ENCODE assay signal across 26 cellular contexts in the genomic region with DNA sequence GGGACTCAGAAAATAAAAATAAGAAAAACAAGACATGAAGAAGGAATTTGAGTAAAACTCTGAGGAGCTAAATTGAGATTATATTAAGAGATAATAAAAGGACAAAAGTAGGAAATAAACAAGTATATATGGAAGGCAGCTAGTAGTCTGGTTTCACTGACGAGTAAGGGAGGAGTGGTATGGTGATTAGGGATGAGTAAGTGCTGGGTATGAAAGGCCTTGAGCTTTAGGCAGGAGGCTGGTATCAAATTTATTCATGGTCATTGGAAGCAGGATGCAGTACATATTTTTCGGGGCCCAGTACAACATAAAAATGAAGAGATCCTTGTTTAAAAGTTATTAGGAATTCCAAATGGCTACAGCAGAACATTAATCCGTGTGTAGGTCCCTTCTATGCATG.
"Had no signal": no experiment of that assay in that cellular context is flagged by ENCODE, and none has a peak within 500 bp of the region (broad histone marks: within the 10 kb centered on the region; RNA-seq: fewer than 3 reads in every experiment).

No MANE protein-coding gene starts in this region.

- FAIRE-seq: kidney had no signal

- H3K4me1 ChIP-seq: esophagus muscularis mucosa, gastrocnemius medialis, left lung, psoas muscle, spleen, testis, tibial artery had no signal

- H3K27me3 ChIP-seq: esophagus muscularis mucosa, gastrocnemius medialis, left lung, ovary, spleen, testis, tibial artery had no signal

- H3K36me3 ChIP-seq: esophagus muscularis mucosa, gastrocnemius medialis, left lung, ovary, spleen, tibial artery had no signal

- ATAC-seq: effector memory CD8-positive, alpha-beta T cell; gastrocnemius medialis; left cardiac atrium; left lung; naive thymus-derived CD4-positive, alpha-beta T cell; psoas muscle; right cardiac atrium; stimulated activated memory B cell treated with anti-CD40 and anti-IgM and Interleukin-4, amounts not matched to agents 10 μg/mL and 1 μg/mL and 100 μg/mL, for 72 hours; stimulated activated naive CD8-positive, alpha-beta T cell treated with anti-CD3 and anti-CD28 coated beads, Interleukin-15, Interleukin-2, amounts not matched to agents 100 U/mL and 50 U/mL, for 24 hours had no signal

- H3K27ac ChIP-seq: esophagus muscularis mucosa, gastrocnemius medialis, left lung, ovary, psoas muscle, skin epidermis, spleen, testis, tibial artery had no signal

- H3K4me3 ChIP-seq: esophagus muscularis mucosa, gastrocnemius medialis, left lung, ovary, psoas muscle, skin epidermis, spleen, testis, tibial artery had no signal

- H3K9me3 ChIP-seq: gastrocnemius medialis, ovary, testis had no signal

- DNase-seq: cerebellar nuclear complex; cortex of kidney; effector memory CD8-positive, alpha-beta T cell; gastrocnemius medialis; head of caudate nucleus; kidney; left cardiac atrium; left lung; mesendoderm; midbrain; naive thymus-derived CD4-positive, alpha-beta T cell; nephron progenitor cell; nucleus accumbens; ovary; posterior cingulate gyrus; psoas muscle; right cardiac atrium; spleen; stimulated activated CD4-positive, alpha-beta T cell treated with anti-CD3 and anti-CD28 coated beads, Interleukin-4, amount 100 ng/mL, for 4 hours; stimulated activated naive CD8-positive, alpha-beta T cell treated with anti-CD3 and anti-CD28 coated beads, Interleukin-15, Interleukin-2, amounts not matched to agents 100 U/mL and 50 U/mL, for 24 hours; substantia nigra; testis; tibial artery had no signal
